20 cellular contexts compared by ENCODE assay signal in the genomic region with DNA sequence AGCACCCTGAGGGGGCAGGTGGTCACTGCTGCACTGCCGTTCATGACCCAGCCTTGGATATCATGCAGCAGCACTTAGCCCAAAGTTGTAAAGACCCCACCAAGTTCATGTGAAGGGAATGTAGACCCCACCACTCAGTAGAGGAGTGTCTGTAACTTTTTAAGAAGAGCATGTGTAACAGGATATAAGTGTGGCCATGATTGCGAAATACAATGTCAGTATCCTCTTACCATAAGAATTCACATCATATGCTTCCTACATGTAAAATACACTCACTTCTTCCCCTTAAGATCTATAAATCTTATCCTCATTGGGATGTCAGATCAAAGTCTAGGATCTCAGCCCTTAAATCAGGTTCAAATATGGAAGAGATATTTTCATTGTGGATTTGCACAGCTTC.
DNase-seq lines count a peak whose midpoint lies in the region; ATAC-seq, FAIRE-seq and TF ChIP-seq lines count a peak whose summit lies in the region.
"Had no signal": no experiment of that assay in that cellular context is flagged by ENCODE, and none has a peak within 500 bp of the region (broad histone marks: within the 10 kb centered on the region; RNA-seq: fewer than 3 reads in every experiment).

No MANE protein-coding gene starts in this region.

- peaks cover 15% of the 10 kb centered on the region; the same call in 2 of the 3 replicates for H3K9me3 ChIP-seq in A549

- WGBS in A549 (ENCODE audit: missing lambda C conversion rate) = 97% methylated on average over 2 of the region's 2 CpGs

- CTCF ChIA-PET in A549 (lab: Yijun Ruan, JAX) = interaction anchor here (1.0 kb wide), 1 partner anchor 15 kb away, joined by 3 read pairs; no protein-coding TSS in a partner anchor

- no peak for TF ChIP-seq POLR2A in A549 (IDR thresholded peaks at IDR 0.05; ENCODE audit: low read length)

- TF ChIP-seq CTCF in A549 (IDR thresholded peaks at IDR 0.05) = no peak
- TF ChIP-seq CTCF in HFFc6 (IDR thresholded peaks at IDR 0.05) = no peak
- no peak for TF ChIP-seq CTCF in bronchial epithelial cell (IDR thresholded peaks at IDR 0.05; ENCODE audit: insufficient read depth, low read length, severe bottlenecking)
- no peak for TF ChIP-seq CTCF in fibroblast of pulmonary artery (IDR thresholded peaks at IDR 0.05; ENCODE audit: low read length, missing control alignments)
- TF ChIP-seq CTCF in mesothelial cell of epicardium (IDR thresholded peaks at IDR 0.05; ENCODE audit: unreplicated experiment) = no peak

- no peak for ATAC-seq in A549
- ATAC-seq: Right ventricle myocardium inferior, SK-N-SH treated with all-trans-retinoic acid at 6 μM for 48 hours had no signal

- FAIRE-seq in A549 (lab: Jason Lieb, UNC) (no peak), bronchial epithelial cell (lab: Jason Lieb, UNC) (peak; percentile 73)
- FAIRE-seq: GM19239 had no signal

- DNase-seq in A549 (ENCODE audit: low read depth in 1 of 2, low spot score in 1 of 2) (no peak), HFFc6 (no peak), bronchial epithelial cell (ENCODE audit: low read depth) (peak; percentile 59), fibroblast of pulmonary artery (ENCODE audit: low read depth) (peak; percentile 30), NCI-H82 treated with DMSO at 0.1 percent for 48 hours (lab: John Stamatoyannopoulos, UW; ENCODE audit: unreplicated experiment) (no peak), mesothelial cell of epicardium (ENCODE audit: low spot score in 2 of 2, unreplicated experiment in 2 of 2) (no peak), COLO668 (lab: John Stamatoyannopoulos, UW; ENCODE audit: unreplicated experiment) (no peak), DMS53 (lab: John Stamatoyannopoulos, UW) (no peak)
- DNase-seq: Caco-2, DMS79, GF-D8, NCI-H1092 treated with DMSO at 0.1 percent for 48 hours, NCI-H1694, NCI-H2107, NCI-H748 treated with DMSO at 0.1 percent for 48 hours had no signal

- peaks cover 21% of the 10 kb centered on the region for H3K9me3 Mint-ChIP-seq in HFFc6
- H3K9me3 Mint-ChIP-seq in mesothelial cell of epicardium = peaks cover 21% of the 10 kb centered on the region

- no peak overlapping the region for H3K27ac ChIP-seq in A549

- H3K4me1 ChIP-seq in A549 = peaks cover 21% of the 10 kb centered on the region
- H3K4me1 ChIP-seq: Caco-2 had no signal

- H3K36me3 Mint-ChIP-seq in HFFc6 (ENCODE audit: low read depth) = peaks cover 20% of the 10 kb centered on the region
- H3K36me3 Mint-ChIP-seq in mesothelial cell of epicardium = peaks cover 20% of the 10 kb centered on the region
- H3K36me3 Mint-ChIP-seq: CD14-positive monocyte, IgD-negative memory B cell had no signal

- no peak overlapping the region for H3K4me3 ChIP-seq in A549
- H3K4me3 ChIP-seq in bronchial epithelial cell (ENCODE audit: low read depth, low read length) = no peak overlapping the region
- no peak overlapping the region for H3K4me3 ChIP-seq in fibroblast of pulmonary artery (replicated peaks; ENCODE audit: low read depth, low read length)

- H3K4me1 Mint-ChIP-seq in HFFc6 (ENCODE audit: low read depth) (peaks cover 13% of the 10 kb centered on the region), mesothelial cell of epicardium (peaks cover 2% of the 10 kb centered on the region)

- H3K27me3 Mint-ChIP-seq in HFFc6 (ENCODE audit: insufficient read depth) (peaks cover under 1% of the 10 kb centered on the region), mesothelial cell of epicardium (ENCODE audit: low read depth) (no peaks in the 10 kb centered on the region)
- H3K27me3 Mint-ChIP-seq: IgD-negative memory B cell had no signal

- no peaks in the 10 kb centered on the region for H3K36me3 ChIP-seq in bronchial epithelial cell (ENCODE audit: control insufficient read depth, insufficient read depth, low read length)

- TF ChIP-seq EP300 in A549 (IDR thresholded peaks at IDR 0.05) = no peak

- no peak for TF ChIP-seq RAD21 in A549 (conservative IDR thresholded peaks at IDR 0.05 in 1 of 2, IDR thresholded peaks at IDR 0.05 in 1 of 2)

- H3K4me2 ChIP-seq in A549 = no peak overlapping the region

- POLR2A ChIA-PET in A549 (lab: Yijun Ruan, JAX) = no interaction called here

- H3K27ac Mint-ChIP-seq in HFFc6 = peak overlapping the region; percentile 32; the same call in 1 of the 2 replicates
- H3K27ac Mint-ChIP-seq in mesothelial cell of epicardium = no peak overlapping the region
- H3K27ac Mint-ChIP-seq: CD14-positive monocyte, IgD-negative memory B cell had no signal

- no peak overlapping the region for H3K4me3 Mint-ChIP-seq in HFFc6
- no peak overlapping the region for H3K4me3 Mint-ChIP-seq in mesothelial cell of epicardium
- H3K4me3 Mint-ChIP-seq: CD14-positive monocyte, IgD-negative memory B cell had no signal

- no peaks in the 10 kb centered on the region for H3K27me3 ChIP-seq in bronchial epithelial cell (ENCODE audit: control insufficient read depth, insufficient read depth, low read length)

TF ChIP-seq in A549, 52 proteins besides CTCF, POLR2A, EP300 and RAD21:
- TF ChIP-seq CEBPB (IDR thresholded peaks at IDR 0.05) (peak; percentile 67 to 79; a peak in 3 of 4 replicates), MAFK (IDR thresholded peaks at IDR 0.05; ENCODE audit: partially characterized antibody) (no peak)
TF ChIP-seq in A549: peak in this region for 1.

Comparison
In these comparisons a context has a peak if more than half of its experiments do, and no peak if none do; other contexts are left out.
1. DNase-seq: peak in bronchial epithelial cell (single experiment) and fibroblast of pulmonary artery (single experiment); none in A549 (0 of 2), HFFc6 (single experiment), NCI-H82 treated with DMSO at 0.1 percent for 48 hours (single experiment), mesothelial cell of epicardium (0 of 2), COLO668 (single experiment) and DMS53 (single experiment).